33 cellular contexts compared by ENCODE assay signal in genomic region chr7:30450123-30450982, GRCh38. TPM values are rescaled to one million over a fixed set of nuclear protein-coding genes. Genes with fewer than 3 reads are reported as not detected.
DNase-seq lines count a peak whose midpoint lies in the region; ATAC-seq and TF ChIP-seq lines count a peak whose summit lies in the region.
"Had no signal": no experiment of that assay in that cellular context is flagged by ENCODE, and none has a peak within 500 bp of the region (broad histone marks: within the 10 kb centered on the region; RNA-seq: fewer than 3 reads in every experiment).

No MANE protein-coding gene starts in this region.

- peaks cover 12% of the 10 kb centered on the region for H3K36me3 ChIP-seq in cardiac muscle cell

- no peak overlapping the region for H3K27ac Mint-ChIP-seq in CD4-positive, alpha-beta T cell
- peak overlapping the region in 1 of 2 donors; percentile 17 for H3K27ac Mint-ChIP-seq in effector memory CD8-positive, alpha-beta T cell
- H3K27ac Mint-ChIP-seq: activated CD8-positive, alpha-beta memory T cell treated with anti-CD3 and anti-CD28 coated beads, Interleukin-2, amount 10 ng/mL, durations not matched to agents 7 days and 5 days; IgD-negative memory B cell had no signal

- H3K9me3 ChIP-seq in cardiac muscle cell (ENCODE audit: low read depth) = no peaks in the 10 kb centered on the region
- no peaks in the 10 kb centered on the region for H3K9me3 ChIP-seq in CD4-positive, alpha-beta T cell (ENCODE audit: control insufficient read depth, low read length)
- H3K9me3 ChIP-seq: HAP-1, right atrium auricular region, SK-N-SH, stomach had no signal

- no peaks in the 10 kb centered on the region for H3K9me3 Mint-ChIP-seq in CD4-positive, alpha-beta T cell
- H3K9me3 Mint-ChIP-seq in effector memory CD8-positive, alpha-beta T cell = no peaks in the 10 kb centered on the region
- H3K9me3 Mint-ChIP-seq: activated T-cell treated with anti-CD3 and anti-CD28 coated beads, Interleukin-2, amount 50 U/mL, for 4 hours; CD8-positive, alpha-beta memory T cell; IgD-negative memory B cell had no signal

- DNase-seq in cardiac muscle cell (ENCODE audit: low read depth in 1 of 2, low spot score in 1 of 2) (no peak), left cardiac atrium (no peak), islet precursor cell (peak; percentile 40), NCI-H226 (no peak), cerebellum (ENCODE audit: low spot score) (no peak)
- DNase-seq in CD4-positive, alpha-beta T cell = no peak
- no peak for DNase-seq in effector memory CD8-positive, alpha-beta T cell
- DNase-seq: ACHN; activated CD4-positive, alpha-beta T cell treated with anti-CD3 and anti-CD28 coated beads, Interleukin-2, amount 50 U/mL, for 4 hours; activated CD8-positive, alpha-beta memory T cell treated with anti-CD3 and anti-CD28 coated beads, Interleukin-2, amount 10 ng/mL, durations not matched to agents 7 days and 5 days; activated naive CD4-positive, alpha-beta T cell treated with Interleukin-2 at 50 U/mL for 16 hours; activated T-cell treated with anti-CD3 and anti-CD28 coated beads, Interleukin-2, amount 50 U/mL, for 4 hours; brain microvascular endothelial cell; CD8-positive, alpha-beta memory T cell; effector CD4-positive, alpha-beta T cell; left ventricle myocardium superior; mesendoderm; NCI-H1048; NCI-H1694; NCI-H524 treated with DMSO at 0.1 percent for 48 hours; NK-92 treated with Interleukin-12 subunit alpha and Interleukin-12 subunit beta, amount 100 ng/mL, for 24 hours; PC-9; stimulated activated CD4-positive, alpha-beta T cell treated with anti-CD3 and anti-CD28 coated beads, Interleukin-2, amount 100 ng/mL, for 24 hours; stomach had no signal

- H3K4me1 ChIP-seq in cardiac muscle cell (ENCODE audit: low read depth) = peaks cover 26% of the 10 kb centered on the region
- H3K4me1 ChIP-seq: HAP-1 had no signal

- H3K4me1 Mint-ChIP-seq in CD4-positive, alpha-beta T cell (ENCODE audit: low read depth) = peaks cover 13% of the 10 kb centered on the region
- H3K4me1 Mint-ChIP-seq in effector memory CD8-positive, alpha-beta T cell (ENCODE audit: low read depth in 2 of 2) = peaks cover 8 to 11% of the 10 kb centered on the region in 2 donors

- intact Hi-C loops in left cardiac atrium (cut with DNase I) = no loop called here
- intact Hi-C loops in CD4-positive, alpha-beta T cell (cut with DNase I, micrococcal nuclease) = no loop called here

- no peak for ATAC-seq in left cardiac atrium
- no peak for ATAC-seq in CD4-positive, alpha-beta T cell (ENCODE audit: poor library complexity)
- ATAC-seq in effector memory CD8-positive, alpha-beta T cell (replicated peaks) = no peak
- ATAC-seq: activated CD8-positive, alpha-beta memory T cell treated with anti-CD3 and anti-CD28 coated beads, Interleukin-2, amount 10 ng/mL, durations not matched to agents 7 days and 5 days; activated T-cell treated with anti-CD3 and anti-CD28 coated beads, Interleukin-2, amount 50 U/mL, for 4 hours; GM12878; left ventricle myocardium superior had no signal

- peaks cover 82% of the 10 kb centered on the region for H3K36me3 Mint-ChIP-seq in CD4-positive, alpha-beta T cell (ENCODE audit: low read depth)
- peaks cover 32% of the 10 kb centered on the region for H3K36me3 Mint-ChIP-seq in effector memory CD8-positive, alpha-beta T cell (ENCODE audit: insufficient read depth)
- H3K36me3 Mint-ChIP-seq: IgD-negative memory B cell had no signal

- H3K4me3 Mint-ChIP-seq in CD4-positive, alpha-beta T cell = no peak overlapping the region
- no peak overlapping the region for H3K4me3 Mint-ChIP-seq in effector memory CD8-positive, alpha-beta T cell
- H3K4me3 Mint-ChIP-seq: activated CD8-positive, alpha-beta memory T cell treated with anti-CD3 and anti-CD28 coated beads, Interleukin-2, amount 10 ng/mL, durations not matched to agents 7 days and 5 days; activated T-cell treated with anti-CD3 and anti-CD28 coated beads, Interleukin-2, amount 50 U/mL, for 4 hours; B cell; CD8-positive, alpha-beta memory T cell; IgD-negative memory B cell had no signal

- H3K27me3 ChIP-seq in cardiac muscle cell = no peaks in the 10 kb centered on the region
- no peaks in the 10 kb centered on the region for H3K27me3 ChIP-seq in CD4-positive, alpha-beta T cell (ENCODE audit: control insufficient read depth, insufficient read depth, low read length)
- H3K27me3 ChIP-seq: brain microvascular endothelial cell, right atrium auricular region, stomach had no signal

- H3K27ac ChIP-seq in cardiac muscle cell (peak overlapping the region; percentile 59), VCaP (peak overlapping the region; percentile 9; the same call in 1 of the 2 replicates)
- no peak overlapping the region for H3K27ac ChIP-seq in CD4-positive, alpha-beta T cell (ENCODE audit: low read depth, low read length)
- H3K27ac ChIP-seq: brain microvascular endothelial cell, epithelial cell of prostate, PC-9 had no signal

- POLR2A ChIA-PET in CD4-positive, alpha-beta T cell (lab: Charles Lee) = no interaction called here

- no peak overlapping the region for H3K4me3 ChIP-seq in cardiac muscle cell
- H3K4me3 ChIP-seq: GM12878, HAP-1, PC-9, right atrium auricular region, smooth muscle cell, stomach had no signal

- H3K27me3 Mint-ChIP-seq in CD4-positive, alpha-beta T cell = no peaks in the 10 kb centered on the region
- H3K27me3 Mint-ChIP-seq in effector memory CD8-positive, alpha-beta T cell = no peaks in the 10 kb centered on the region
- H3K27me3 Mint-ChIP-seq: activated CD8-positive, alpha-beta memory T cell treated with anti-CD3 and anti-CD28 coated beads, Interleukin-2, amount 10 ng/mL, durations not matched to agents 7 days and 5 days; B cell; CD8-positive, alpha-beta memory T cell; IgD-negative memory B cell had no signal

- TF ChIP-seq CTCF in cardiac muscle cell (IDR thresholded peaks at IDR 0.05; ENCODE audit: low read depth, low read length) (no peak), VCaP (conservative IDR thresholded peaks at IDR 0.05) (no peak)
- no peak for TF ChIP-seq CTCF in CD4-positive, alpha-beta T cell (IDR thresholded peaks at IDR 0.05)

- CTCF ChIA-PET in CD4-positive, alpha-beta T cell (lab: Charles Lee) = no interaction called here

RNA-seq across cellular contexts. Expression of gene NOD1, which starts 28.2 kb away (rescaled TPM):
- total RNA-seq in cardiac muscle cell = 38.6 and 79.6 TPM in 2 replicates
- polyA plus RNA-seq in cardiac muscle cell = 20.3 and 42.5 TPM in 2 replicates
- total RNA-seq in left cardiac atrium = 10 to 100 TPM; 10.6 to 18.1 TPM
- total RNA-seq in CD4-positive, alpha-beta T cell = 10 to 100 TPM; 11.6 to 12.6 TPM
- 4.7 TPM for total RNA-seq in cerebellum

RNA-seq across cellular contexts. Expression of gene GGCT, which starts 54.3 kb away (rescaled TPM):
- total RNA-seq in cardiac muscle cell (41.9 and 49.8 TPM in 2 replicates), left cardiac atrium (10 to 100 TPM; 22.0 to 31.7 TPM), cerebellum (16.0 TPM)
- polyA plus RNA-seq in cardiac muscle cell = 66.2 and 81.2 TPM in 2 replicates
- total RNA-seq in CD4-positive, alpha-beta T cell = 1 to 10 TPM; 6.3 to 6.6 TPM
